In genomic region chr2:214874694-214875093, GRCh38 we compare ENCODE assay signal across 35 cellular contexts.
"Had no signal": no experiment of that assay in that cellular context is flagged by ENCODE, and none has a peak within 500 bp of the region (broad histone marks: within the 10 kb centered on the region; RNA-seq: fewer than 3 reads in every experiment).

No MANE protein-coding gene starts in this region.

- H3K9me3 ChIP-seq: MG63 had no signal

- DNase-seq: MG63, MM.1S, MV-4-11, NCI-H1048, NCI-H1092, NCI-H1092 treated with DMSO at 0.1 percent for 48 hours, NCI-H1105, NCI-H1105 treated with DMSO at 0.1 percent for 48 hours, NCI-H1417, NCI-H1417 treated with DMSO at 0.1 percent for 48 hours, NCI-H1436, NCI-H1436 treated with DMSO at 0.1 percent for 48 hours, NCI-H146, NCI-H1694, NCI-H1694 treated with DMSO at 0.1 percent for 48 hours, NCI-H187, NCI-H187 treated with DMSO at 0.1 percent for 48 hours, NCI-H1930, NCI-H2029, NCI-H2029 treated with DMSO at 0.1 percent for 48 hours, NCI-H2081, NCI-H2081 treated with DMSO at 0.1 percent for 48 hours, NCI-H2107, NCI-H2171, NCI-H2171 treated with DMSO at 0.1 percent for 48 hours, NCI-H2227 treated with DMSO at 0.1 percent for 48 hours, NCI-H226, NCI-H345, NCI-H446, NCI-H446 treated with DMSO at 0.1 percent for 48 hours, NCI-H510A, NCI-H510A treated with DMSO at 0.1 percent for 48 hours, NCI-H524, NCI-H524 treated with DMSO at 0.1 percent for 48 hours, NCI-H526 had no signal

- H3K36me3 ChIP-seq: MG63 had no signal

- H3K27me3 ChIP-seq: MG63 had no signal

- H3K4me3 ChIP-seq: MG63 had no signal
